ENCODE assay signal across 22 cellular contexts in the genomic region with DNA sequence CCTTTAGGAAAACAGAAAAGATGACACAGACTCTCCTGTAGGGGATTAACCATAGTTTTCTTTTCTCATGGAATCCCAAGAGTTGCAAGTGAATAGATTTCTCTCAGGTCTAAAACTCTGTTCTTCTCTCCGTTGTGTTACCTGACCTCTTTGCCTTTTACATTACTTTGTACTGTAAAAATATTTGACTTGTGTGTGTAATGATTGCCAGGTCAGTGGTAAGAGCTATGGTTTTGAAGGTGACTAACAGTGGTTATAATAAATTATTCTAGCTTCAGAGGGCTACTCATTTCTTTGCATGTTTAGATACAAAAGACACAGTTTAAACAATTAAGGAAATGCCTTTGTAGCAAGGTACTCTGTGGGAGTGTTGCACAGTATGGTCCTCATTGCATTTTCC. TPM values are rescaled to one million over a fixed set of nuclear protein-coding genes. Genes with fewer than 3 reads are reported as not detected.
DNase-seq lines count a peak whose midpoint lies in the region; ATAC-seq, FAIRE-seq and TF ChIP-seq lines count a peak whose summit lies in the region.
"Had no signal": no experiment of that assay in that cellular context is flagged by ENCODE, and none has a peak within 500 bp of the region (broad histone marks: within the 10 kb centered on the region; RNA-seq: fewer than 3 reads in every experiment).

No MANE protein-coding gene starts in this region.

- intact Hi-C loops in PC-3 (cut with micrococcal nuclease), result loop anchor here (10.0 kb wide), 1 partner anchor 181 kb away; no protein-coding TSS in a partner anchor

- peaks cover 4% of the 10 kb centered on the region; the same call in 1 of the 2 replicates for H3K9me3 ChIP-seq in PC-3 (ENCODE audit: low read length)

- DNase-seq in ELR (ENCODE audit: low read depth) (peak; percentile 28), HFFc6 (peak; percentile 21), PC-3 (peak; percentile 40), kidney tubule cell (ENCODE audit: low spot score) (peak; percentile 50), type B pancreatic cell (ENCODE audit: extremely low spot score, unreplicated experiment) (no peak), GM19240 (ENCODE audit: insufficient read length, low spot score) (no peak), urothelium cell line (ENCODE audit: low spot score) (no peak)
- DNase-seq: Calu3; CD4-positive, alpha-beta memory T cell; DMS79 treated with DMSO at 0.1 percent for 48 hours; HCEC 1CT; Karpas-422; KBM-7 had no signal

- H3K4me1 Mint-ChIP-seq in HFFc6 (ENCODE audit: low read depth) (peaks cover 67% of the 10 kb centered on the region), type B pancreatic cell (ENCODE audit: unreplicated experiment) (no peaks in the 10 kb centered on the region)
- H3K4me1 Mint-ChIP-seq: CD14-positive monocyte; CD4-positive, alpha-beta memory T cell; IgD-negative memory B cell had no signal

- H4K20me1 ChIP-seq in PC-3 (ENCODE audit: low read length), result no peaks in the 10 kb centered on the region
- H4K20me1 ChIP-seq: BLaER1 had no signal

- H3K79me2 ChIP-seq in PC-3 (ENCODE audit: low read length), result no peaks in the 10 kb centered on the region

- H3K4me1 ChIP-seq in PC-3 (ENCODE audit: insufficient read depth, low read length), result peaks cover 6% of the 10 kb centered on the region; the same call in 1 of the 2 replicates
- H3K4me1 ChIP-seq: A549, BLaER1 had no signal

- TF ChIP-seq CTCF in HFFc6 (IDR thresholded peaks at IDR 0.05) (peak; percentile 12; the same call in 1 of the 2 replicates), PC-3 (conservative IDR thresholded peaks at IDR 0.05; ENCODE audit: low read depth, low read length) (no peak), type B pancreatic cell (conservative IDR thresholded peaks at IDR 0.05) (no peak)

- H3K4me3 Mint-ChIP-seq in HFFc6 (no peak overlapping the region), type B pancreatic cell (no peak overlapping the region)
- H3K4me3 Mint-ChIP-seq: CD14-positive monocyte; CD4-positive, alpha-beta memory T cell; IgD-negative memory B cell had no signal

- no TSS peak for BruUV-seq in PC-3 (replicated peaks; lab: Mats Ljungman, UMichigan)

- no peak overlapping the region for H2AFZ ChIP-seq in PC-3 (ENCODE audit: low read length)

- no peaks in the 10 kb centered on the region for H3F3A ChIP-seq in PC-3 (ENCODE audit: low read length, unreplicated experiment)

- no peaks in the 10 kb centered on the region for H3K27me3 Mint-ChIP-seq in HFFc6 (ENCODE audit: insufficient read depth)
- H3K27me3 Mint-ChIP-seq in type B pancreatic cell, result no peaks in the 10 kb centered on the region
- H3K27me3 Mint-ChIP-seq: IgD-negative memory B cell had no signal

- H3K9ac ChIP-seq in PC-3 (ENCODE audit: low read length), result no peak overlapping the region
- H3K9ac ChIP-seq: BLaER1 had no signal

- H3K9me2 ChIP-seq in PC-3 (replicated peaks; ENCODE audit: low read length), result no peaks in the 10 kb centered on the region

- ATAC-seq in PC-3, result peak; percentile 48
- ATAC-seq in GM21723 (IDR thresholded peaks at IDR 0.05; ENCODE audit: unreplicated experiment), result no peak
- ATAC-seq: A549 had no signal

- peaks cover 13% of the 10 kb centered on the region; the same call in 1 of the 2 replicates for H3K36me3 Mint-ChIP-seq in HFFc6 (ENCODE audit: low read depth)
- H3K36me3 Mint-ChIP-seq in type B pancreatic cell, result no peaks in the 10 kb centered on the region
- H3K36me3 Mint-ChIP-seq: CD14-positive monocyte, IgD-negative memory B cell had no signal

- H3K27ac ChIP-seq in PC-3 (ENCODE audit: low read length), result no peak overlapping the region
- H3K27ac ChIP-seq: A549, BLaER1 had no signal

- peaks cover 8% of the 10 kb centered on the region; the same call in 1 of the 2 replicates for H3K9me3 Mint-ChIP-seq in HFFc6
- peaks cover 9% of the 10 kb centered on the region for H3K9me3 Mint-ChIP-seq in type B pancreatic cell

- POLR2A ChIA-PET in PC-3 (lab: Charles Lee; ENCODE audit: unreplicated experiment), result no interaction called here

- no peaks in the 10 kb centered on the region for H3K27me3 ChIP-seq in PC-3 (ENCODE audit: low read length)
- H3K27me3 ChIP-seq: BLaER1 had no signal

- no peaks in the 10 kb centered on the region; the same call in 1 of the 2 replicates for H3K36me3 ChIP-seq in PC-3 (ENCODE audit: low read depth, low read length)
- H3K36me3 ChIP-seq: BLaER1 had no signal

- H3K4me2 ChIP-seq in PC-3 (ENCODE audit: low read length), result no peak overlapping the region
- H3K4me2 ChIP-seq: A549, BLaER1 had no signal

- H3K27ac Mint-ChIP-seq in HFFc6, result peak overlapping the region; percentile 62
- H3K27ac Mint-ChIP-seq in type B pancreatic cell, result no peak overlapping the region
- H3K27ac Mint-ChIP-seq: CD14-positive monocyte; CD4-positive, alpha-beta memory T cell; IgD-negative memory B cell had no signal

- H3K4me3 ChIP-seq in PC-3 (ENCODE audit: low read length), result no peak overlapping the region
- H3K4me3 ChIP-seq: A549, BLaER1 had no signal

- CTCF ChIA-PET in PC-3 (lab: Charles Lee), result no interaction called here

- no peak for FAIRE-seq in urothelium cell line (lab: Jason Lieb, UNC)
- FAIRE-seq: A549, GM12891, GM19239, H1, HTR-8/SVneo had no signal

RNA-seq across cellular contexts. Expression of gene PSG2, which starts 23.0 kb away (rescaled TPM):
- 1 to 10 TPM; 1.7 to 4.0 (median 2.9) TPM for total RNA-seq in HFFc6 (2021; fragmentation: NEBNext Ultra II Directional; extraction: Animal tissue kit (Norgen Biotek cat#: 25700))
- total RNA-seq in PC-3 (2014; rRNA removed) (not detected in 2 replicates), type B pancreatic cell (ENCODE audit: low replicate concordance) (not detected in 2 replicates)
- total RNA-seq: Calu3; CD4-positive, alpha-beta memory T cell; H1 had no signal

Comparison
In these comparisons a context has a peak if more than half of its experiments do, and no peak if none do; other contexts are left out.
1. DNase-seq: peak in ELR (single experiment), HFFc6 (single experiment), PC-3 (single experiment) and kidney tubule cell (single experiment); none in type B pancreatic cell (single experiment), GM19240 (single experiment) and urothelium cell line (single experiment).